In genomic region chr14:32244404-32244803, GRCh38 we compare ENCODE assay signal across 18 cellular contexts. TPM values are rescaled to one million over a fixed set of nuclear protein-coding genes. Genes with fewer than 3 reads are reported as not detected.
DNase-seq lines count a peak whose midpoint lies in the region; ATAC-seq and TF ChIP-seq lines count a peak whose summit lies in the region.
"Had no signal": no experiment of that assay in that cellular context is flagged by ENCODE, and none has a peak within 500 bp of the region (broad histone marks: within the 10 kb centered on the region; RNA-seq: fewer than 3 reads in every experiment).

No MANE protein-coding gene starts in this region.

- H3K4me3 Mint-ChIP-seq in activated naive CD8-positive, alpha-beta T cell treated with anti-CD3 and anti-CD28 coated beads, Interleukin-2, amount 50 U/mL, for 24 hours: no peak overlapping the region
- H3K4me3 Mint-ChIP-seq in activated naive CD8-positive, alpha-beta T cell treated with anti-CD3 and anti-CD28 coated beads for 36 hours: no peak overlapping the region
- no peak overlapping the region for H3K4me3 Mint-ChIP-seq in endodermal cell
- H3K4me3 Mint-ChIP-seq in activated CD4-positive, alpha-beta memory T cell treated with anti-CD3 and anti-CD28 coated beads for 36 hours: no peak overlapping the region
- H3K4me3 Mint-ChIP-seq: T-helper 1 cell treated with Interleukin-12 subunit alpha and Interleukin-12 subunit beta and Interleukin-4 antibody, amounts not matched to agents 30 μg/mL and 1 μg/mL, for 36 hours had no signal

- H3K23ac ChIP-seq in IMR-90 (ENCODE audit: low read depth, low read length): no peak overlapping the region

- no peak overlapping the region for H3K27ac Mint-ChIP-seq in activated naive CD8-positive, alpha-beta T cell treated with anti-CD3 and anti-CD28 coated beads, Interleukin-2, amount 50 U/mL, for 24 hours
- no peak overlapping the region for H3K27ac Mint-ChIP-seq in activated naive CD8-positive, alpha-beta T cell treated with anti-CD3 and anti-CD28 coated beads for 36 hours
- H3K27ac Mint-ChIP-seq in endodermal cell: no peak overlapping the region
- no peak overlapping the region for H3K27ac Mint-ChIP-seq in activated CD4-positive, alpha-beta memory T cell treated with anti-CD3 and anti-CD28 coated beads for 36 hours
- H3K27ac Mint-ChIP-seq: activated T-helper 2 cell treated with anti-CD3 and anti-CD28 coated beads, Interferon-gamma antibody, Interleukin-2, Interleukin-4, amounts not matched to agents 10 μg/mL and 5 μg/mL and 100 μg/mL, durations not matched to agents 14 hours and 24 hours and 36 hours; T-helper 1 cell treated with Interleukin-12 subunit alpha and Interleukin-12 subunit beta and Interleukin-4 antibody, amounts not matched to agents 30 μg/mL and 1 μg/mL, for 36 hours had no signal

- H3K9me3 Mint-ChIP-seq in activated naive CD8-positive, alpha-beta T cell treated with anti-CD3 and anti-CD28 coated beads, Interleukin-2, amount 50 U/mL, for 24 hours: no peaks in the 10 kb centered on the region
- no peaks in the 10 kb centered on the region for H3K9me3 Mint-ChIP-seq in activated naive CD8-positive, alpha-beta T cell treated with anti-CD3 and anti-CD28 coated beads for 36 hours
- H3K9me3 Mint-ChIP-seq in endodermal cell: peaks cover 29% of the 10 kb centered on the region
- no peaks in the 10 kb centered on the region for H3K9me3 Mint-ChIP-seq in activated CD4-positive, alpha-beta memory T cell treated with anti-CD3 and anti-CD28 coated beads for 36 hours
- H3K9me3 Mint-ChIP-seq: activated T-helper 2 cell treated with anti-CD3 and anti-CD28 coated beads, Interferon-gamma antibody, Interleukin-2, Interleukin-4, amounts not matched to agents 10 μg/mL and 5 μg/mL and 100 μg/mL, durations not matched to agents 14 hours and 24 hours and 36 hours; T-helper 1 cell treated with Interleukin-12 subunit alpha and Interleukin-12 subunit beta and Interleukin-4 antibody, amounts not matched to agents 30 μg/mL and 1 μg/mL, for 36 hours had no signal

- H3K36me3 ChIP-seq in IMR-90 (ENCODE audit: control insufficient read depth, insufficient read depth, low read length) (no peaks in the 10 kb centered on the region), endodermal cell (ENCODE audit: control insufficient read depth, insufficient read depth, low read length) (no peaks in the 10 kb centered on the region)

- intact Hi-C loops in IMR-90 (cut with micrococcal nuclease): no loop called here
- intact Hi-C loops in activated CD4-positive, alpha-beta memory T cell treated with anti-CD3 and anti-CD28 coated beads for 36 hours (cut with micrococcal nuclease): no loop called here

- BruUV-seq in IMR-90 (replicated peaks; lab: Mats Ljungman, UMichigan): no TSS peak

- no peaks in the 10 kb centered on the region for H3K9me3 ChIP-seq in IMR-90 (ENCODE audit: control insufficient read depth, insufficient read depth, low read length)
- H3K9me3 ChIP-seq in endodermal cell (ENCODE audit: control insufficient read depth, low read length): peaks cover 23% of the 10 kb centered on the region

- H3K9ac ChIP-seq in IMR-90 (ENCODE audit: low read depth, low read length) (no peak overlapping the region), endodermal cell (ENCODE audit: extremely low read depth, low read length, poor library complexity, severe bottlenecking) (no peak overlapping the region)
- H3K9ac ChIP-seq: KMS-11 had no signal

- H3K27me3 Mint-ChIP-seq in activated naive CD8-positive, alpha-beta T cell treated with anti-CD3 and anti-CD28 coated beads, Interleukin-2, amount 50 U/mL, for 24 hours: no peaks in the 10 kb centered on the region
- H3K27me3 Mint-ChIP-seq in activated naive CD8-positive, alpha-beta T cell treated with anti-CD3 and anti-CD28 coated beads for 36 hours: no peaks in the 10 kb centered on the region
- H3K27me3 Mint-ChIP-seq in endodermal cell (ENCODE audit: insufficient read depth): peaks cover 2% of the 10 kb centered on the region
- H3K27me3 Mint-ChIP-seq in activated CD4-positive, alpha-beta memory T cell treated with anti-CD3 and anti-CD28 coated beads for 36 hours: no peaks in the 10 kb centered on the region

- H3K4ac ChIP-seq in IMR-90 (ENCODE audit: low read depth, low read length): no peak overlapping the region

- H2AFZ ChIP-seq in IMR-90 (replicated peaks; ENCODE audit: low read length, poor library complexity): no peak overlapping the region

- no peaks in the 10 kb centered on the region for H3K9me1 ChIP-seq in IMR-90 (ENCODE audit: insufficient read depth, low read length)

- no peaks in the 10 kb centered on the region for H3K79me1 ChIP-seq in IMR-90 (ENCODE audit: low read depth in 1 of 2, low read length in 2 of 2)

- no peak overlapping the region for H3K18ac ChIP-seq in IMR-90 (ENCODE audit: low read depth, low read length)

- TF ChIP-seq RAD21 in IMR-90 (IDR thresholded peaks at IDR 0.05; ENCODE audit: low read length): peak; percentile 38; the same call in 1 of the 2 replicates

- no peak for TF ChIP-seq POLR2A in IMR-90 (IDR thresholded peaks at IDR 0.05; ENCODE audit: low read depth, low read length)

- H3K4me1 ChIP-seq in IMR-90 (ENCODE audit: control insufficient read depth, insufficient read depth, low read length): no peaks in the 10 kb centered on the region
- H3K4me1 ChIP-seq in endodermal cell (ENCODE audit: control insufficient read depth, insufficient read depth, low read length): no peaks in the 10 kb centered on the region

- POLR2A ChIA-PET in IMR-90 (lab: Charles Lee; ENCODE audit: unreplicated experiment): no interaction called here
- POLR2A ChIA-PET in activated CD4-positive, alpha-beta memory T cell treated with anti-CD3 and anti-CD28 coated beads for 36 hours (lab: Charles Lee): no interaction called here

- no peak overlapping the region for H4K5ac ChIP-seq in IMR-90 (ENCODE audit: low read depth, low read length)

- H3K27me3 ChIP-seq in IMR-90 (ENCODE audit: control insufficient read depth, insufficient read depth, low read length): peaks cover 9% of the 10 kb centered on the region
- no peaks in the 10 kb centered on the region for H3K27me3 ChIP-seq in endodermal cell (ENCODE audit: control insufficient read depth, insufficient read depth, low read length, poor library complexity, severe bottlenecking)

- H2AK5ac ChIP-seq in IMR-90 (ENCODE audit: low read depth, low read length): no peak overlapping the region

- no peak overlapping the region for H2BK20ac ChIP-seq in IMR-90 (ENCODE audit: low read depth, low read length)

- no peak overlapping the region for H2BK15ac ChIP-seq in IMR-90 (ENCODE audit: low read depth, low read length)

- no peak for DNase-seq in activated naive CD8-positive, alpha-beta T cell treated with anti-CD3 and anti-CD28 coated beads, Interleukin-2, amount 50 U/mL, for 24 hours
- no peak for DNase-seq in activated naive CD8-positive, alpha-beta T cell treated with anti-CD3 and anti-CD28 coated beads for 36 hours
- DNase-seq in IMR-90 (no peak), endodermal cell (no peak), retinal pigment epithelial cell (ENCODE audit: low read depth) (no peak), activated T-cell treated with anti-CD3 and anti-CD28 coated beads for 4 hours (no peak)
- DNase-seq in activated CD4-positive, alpha-beta memory T cell treated with anti-CD3 and anti-CD28 coated beads for 36 hours: no peak
- DNase-seq: activated CD4-positive, alpha-beta T cell treated with anti-CD3 and anti-CD28 coated beads for 48 hours; AML-193; hippocampal formation; NCI-H2171 treated with DMSO at 0.1 percent for 48 hours had no signal

- no peak overlapping the region for H4K8ac ChIP-seq in IMR-90 (ENCODE audit: low read depth in 2 of 2, low read length in 2 of 2)

- dilution Hi-C loops in IMR-90 (cut with HindIII; ENCODE audit: low sequenced_read_pairs, unreplicated experiment): no loop called here

- peak; percentile 40 for ATAC-seq in activated naive CD8-positive, alpha-beta T cell treated with anti-CD3 and anti-CD28 coated beads, Interleukin-2, amount 50 U/mL, for 24 hours
- ATAC-seq in IMR-90 (ENCODE audit: low read depth): no peak
- no peak for ATAC-seq in HG03159 (IDR thresholded peaks at IDR 0.05; ENCODE audit: unreplicated experiment)

- in situ Hi-C loops in IMR-90 (cut with MboI; ENCODE audit: low sequenced_read_pairs): loop anchor here (25.0 kb wide), 1 partner anchor 307 kb away; no protein-coding TSS in a partner anchor

- no peaks in the 10 kb centered on the region for H3K4me1 Mint-ChIP-seq in activated naive CD8-positive, alpha-beta T cell treated with anti-CD3 and anti-CD28 coated beads, Interleukin-2, amount 50 U/mL, for 24 hours
- no peaks in the 10 kb centered on the region for H3K4me1 Mint-ChIP-seq in activated naive CD8-positive, alpha-beta T cell treated with anti-CD3 and anti-CD28 coated beads for 36 hours
- H3K4me1 Mint-ChIP-seq in endodermal cell: no peaks in the 10 kb centered on the region
- no peaks in the 10 kb centered on the region for H3K4me1 Mint-ChIP-seq in activated CD4-positive, alpha-beta memory T cell treated with anti-CD3 and anti-CD28 coated beads for 36 hours (ENCODE audit: low read depth)

- no peak overlapping the region for H2BK120ac ChIP-seq in IMR-90 (ENCODE audit: low read depth, low read length)

- no peak overlapping the region for H3K4me2 ChIP-seq in IMR-90 (ENCODE audit: low read depth, low read length)
- H3K4me2 ChIP-seq: KMS-11 had no signal

- H2BK5ac ChIP-seq in IMR-90 (ENCODE audit: low read depth, low read length, poor library complexity, severe bottlenecking): no peak overlapping the region

- no peak overlapping the region for H4K91ac ChIP-seq in IMR-90 (ENCODE audit: insufficient read depth, low read depth, low read length)

- H3K27ac ChIP-seq in IMR-90 (ENCODE audit: insufficient read depth, low read length) (no peak overlapping the region), endodermal cell (ENCODE audit: low read depth, low read length) (no peak overlapping the region)
- H3K27ac ChIP-seq: KMS-11 had no signal

- H4K20me1 ChIP-seq in IMR-90 (ENCODE audit: insufficient read depth, low read length): no peaks in the 10 kb centered on the region

- no peak overlapping the region for H2AK9ac ChIP-seq in IMR-90 (replicated peaks; ENCODE audit: low read depth, low read length, poor library complexity)

- CTCF ChIA-PET in IMR-90 (lab: Yijun Ruan, JAX): interaction anchor here (1.4 kb wide), 1 partner anchor 17 kb away, joined by 8 read pairs; no protein-coding TSS in a partner anchor
- CTCF ChIA-PET in activated CD4-positive, alpha-beta memory T cell treated with anti-CD3 and anti-CD28 coated beads for 36 hours (lab: Charles Lee): interaction anchor here (2.9 to 5.0 kb wide), 2 partner anchors 9 to 171 kb away, joined by 11 to 22 read pairs; no protein-coding TSS in a partner anchor

- no peaks in the 10 kb centered on the region for H3K36me3 Mint-ChIP-seq in activated naive CD8-positive, alpha-beta T cell treated with anti-CD3 and anti-CD28 coated beads, Interleukin-2, amount 50 U/mL, for 24 hours (ENCODE audit: low read depth)
- no peaks in the 10 kb centered on the region for H3K36me3 Mint-ChIP-seq in activated naive CD8-positive, alpha-beta T cell treated with anti-CD3 and anti-CD28 coated beads for 36 hours
- H3K36me3 Mint-ChIP-seq in endodermal cell (ENCODE audit: low read depth): peaks cover 10% of the 10 kb centered on the region
- no peaks in the 10 kb centered on the region for H3K36me3 Mint-ChIP-seq in activated CD4-positive, alpha-beta memory T cell treated with anti-CD3 and anti-CD28 coated beads for 36 hours

- TF ChIP-seq CTCF in IMR-90 (conservative IDR thresholded peaks at IDR 0.05; ENCODE audit: low read depth, low read length): peak; percentile 29
- peak; percentile 66 for TF ChIP-seq CTCF in endodermal cell (conservative IDR thresholded peaks at IDR 0.05)
- peak; percentile 16 for TF ChIP-seq CTCF in retinal pigment epithelial cell (conservative IDR thresholded peaks at IDR 0.05; ENCODE audit: low read depth, low read length)

- no peak overlapping the region for H3K4me3 ChIP-seq in IMR-90 (ENCODE audit: insufficient read depth, low read depth, low read length)
- H3K4me3 ChIP-seq in endodermal cell (ENCODE audit: low read length): no peak overlapping the region
- no peak overlapping the region for H3K4me3 ChIP-seq in retinal pigment epithelial cell (ENCODE audit: low read length)

- H3K14ac ChIP-seq in IMR-90 (replicated peaks; ENCODE audit: low read depth, low read length): no peak overlapping the region

- H3K56ac ChIP-seq in IMR-90 (ENCODE audit: extremely low read depth, insufficient read depth, low read length): no peak overlapping the region

RNA-seq across cellular contexts. Expression of gene RNU6-8, which starts 41.3 kb away (rescaled TPM):
- total RNA-seq in activated naive CD8-positive, alpha-beta T cell treated with anti-CD3 and anti-CD28 coated beads for 36 hours: not detected
- not detected in 2 replicates for total RNA-seq in IMR-90 (2012; rRNA removed)
- polyA plus RNA-seq in IMR-90 (2012; rRNA removed): not detected in 2 replicates
- polyA plus RNA-seq in IMR-90 (2012; cell fraction: cytosol; rRNA removed): not detected in 2 replicates
- not detected in 2 replicates for polyA plus RNA-seq in IMR-90 (2012; cell fraction: nucleus; rRNA removed; ENCODE audit: low replicate concordance)
- not detected for total RNA-seq in endodermal cell
- polyA plus RNA-seq in endodermal cell (2013, experiment 1 of 2): not detected
- not detected for polyA plus RNA-seq in endodermal cell (2013, experiment 2 of 2)
- total RNA-seq in activated CD4-positive, alpha-beta memory T cell treated with anti-CD3 and anti-CD28 coated beads for 36 hours: not detected
- total RNA-seq: activated T-helper 2 cell treated with anti-CD3 and anti-CD28 coated beads, Interferon-gamma antibody, Interleukin-2, Interleukin-4, amounts not matched to agents 10 μg/mL and 5 μg/mL and 100 μg/mL, durations not matched to agents 14 hours and 24 hours and 36 hours; Daoy; omental fat pad; urinary bladder had no signal
- polyA plus RNA-seq: urinary bladder had no signal

RNA-seq across cellular contexts. Expression of gene RNU6-7, which starts 42.6 kb away (rescaled TPM):
- not detected for total RNA-seq in activated naive CD8-positive, alpha-beta T cell treated with anti-CD3 and anti-CD28 coated beads for 36 hours
- not detected in 2 replicates for total RNA-seq in IMR-90 (2012; rRNA removed)
- polyA plus RNA-seq in IMR-90 (2012; rRNA removed): not detected in 2 replicates
- not detected in 2 replicates for polyA plus RNA-seq in IMR-90 (2012; cell fraction: cytosol; rRNA removed)
- not detected in 2 replicates for polyA plus RNA-seq in IMR-90 (2012; cell fraction: nucleus; rRNA removed; ENCODE audit: low replicate concordance)
- total RNA-seq in endodermal cell: not detected
- not detected for polyA plus RNA-seq in endodermal cell (2013, experiment 1 of 2)
- not detected for polyA plus RNA-seq in endodermal cell (2013, experiment 2 of 2)
- not detected for total RNA-seq in activated CD4-positive, alpha-beta memory T cell treated with anti-CD3 and anti-CD28 coated beads for 36 hours
- total RNA-seq: activated T-helper 2 cell treated with anti-CD3 and anti-CD28 coated beads, Interferon-gamma antibody, Interleukin-2, Interleukin-4, amounts not matched to agents 10 μg/mL and 5 μg/mL and 100 μg/mL, durations not matched to agents 14 hours and 24 hours and 36 hours; Daoy; omental fat pad; urinary bladder had no signal
- polyA plus RNA-seq: urinary bladder had no signal

Comparison
In these comparisons a context has a peak if more than half of its experiments do, and no peak if none do; other contexts are left out.
1. CTCF ChIP-seq: peak in every context shown above with its lines; median percentile 66 in endodermal cell; 29 in IMR-90; 16 in retinal pigment epithelial cell.